9 cellular contexts compared by ENCODE assay signal in the genomic region with DNA sequence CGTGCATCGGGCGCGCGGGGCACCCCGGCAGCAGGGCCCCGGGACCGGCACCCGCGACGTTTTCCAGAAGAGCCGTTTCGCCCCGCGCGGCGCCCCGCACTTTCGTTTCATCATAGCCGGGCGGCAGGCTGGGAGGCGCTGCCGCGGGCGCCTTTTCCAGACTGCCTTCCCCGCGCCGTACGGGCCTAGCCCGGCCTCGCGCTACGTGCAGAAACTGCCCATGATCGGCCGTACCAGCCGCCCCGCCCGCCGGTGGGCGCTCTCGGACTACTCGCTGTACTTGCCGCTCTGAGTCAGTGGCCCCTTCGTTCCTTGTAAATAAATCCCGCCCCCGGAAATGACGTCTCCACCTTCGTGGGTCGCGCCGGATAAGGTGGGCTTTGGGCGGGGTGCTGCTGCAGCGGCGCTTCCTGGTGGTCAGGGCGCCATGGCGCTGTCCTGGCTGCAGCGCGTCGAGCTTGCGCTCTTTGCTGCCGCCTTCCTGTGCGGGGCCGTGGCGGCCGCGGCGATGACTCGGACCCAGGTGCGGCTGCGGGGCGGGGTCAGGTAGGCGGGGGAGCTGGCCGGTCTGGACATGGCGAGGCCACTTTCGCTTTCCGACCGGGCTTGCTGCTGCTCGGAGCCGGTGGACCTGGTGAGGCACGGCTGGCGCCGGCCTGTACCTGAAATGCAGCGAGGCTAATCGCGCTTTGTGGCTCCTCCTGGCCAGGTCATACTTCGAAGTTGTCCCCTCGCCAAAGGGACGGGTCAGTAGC. TPM values are rescaled to one million over a fixed set of nuclear protein-coding genes. Genes with fewer than 3 reads are reported as not detected.
A peak's percentile ranks its signal among the peaks of the same experiment; 100 is the strongest.
DNase-seq lines count a peak whose midpoint lies in the region; ATAC-seq, FAIRE-seq and TF ChIP-seq lines count a peak whose summit lies in the region.
"Had no signal": no experiment of that assay in that cellular context is flagged by ENCODE, and none has a peak within 500 bp of the region (broad histone marks: within the 10 kb centered on the region; RNA-seq: fewer than 3 reads in every experiment).

Gene TMEM179B, plus strand, starts transcription at position 398 of the 755 bp plus-strand sequence. Its CDS starts 30 bp downstream, at position 428.

- ATAC-seq in GM18909 (IDR thresholded peaks at IDR 0.05; ENCODE audit: poor library complexity, unreplicated experiment) = peak; percentile 65
- ATAC-seq in HG03175 (IDR thresholded peaks at IDR 0.05; ENCODE audit: unreplicated experiment) = peak; percentile 64

- H3K4me2 ChIP-seq in keratinocyte (ENCODE audit: control insufficient read depth, extremely low read depth, insufficient read depth, low read depth, low read length) = peak within 1 kb of the TSS; percentile 66

- peaks cover 29% of the 10 kb centered on the region for H3K4me1 ChIP-seq in keratinocyte (ENCODE audit: control insufficient read depth, extremely low read depth, insufficient read depth, low read length)

- H3K27ac ChIP-seq in keratinocyte (ENCODE audit: control insufficient read depth, insufficient read depth, low read length) = peak within 1 kb of the TSS; percentile 98

- dilution Hi-C loops in keratinocyte (cut with MboI; ENCODE audit: extremely low pct_ligation_motif_present, low sequenced_read_pairs) = no loop called here

- H3K36me3 ChIP-seq in keratinocyte (ENCODE audit: control insufficient read depth in 2 of 2, extremely low read depth in 1 of 2, insufficient read depth in 2 of 2, low read length in 2 of 2) = peaks cover 0 to 21% of the 10 kb centered on the region in 2 experiments

- H3K4me3 ChIP-seq in AG09309 (ENCODE audit: control insufficient read depth, low read depth, low read length) (peak within 1 kb of the TSS; percentile 80), keratinocyte (ENCODE audit: control insufficient read depth in 2 of 3, extremely low read depth in 1 of 3, insufficient read depth in 2 of 3, low read depth in 1 of 3, low read length in 3 of 3) (peak within 1 kb of the TSS; percentile 78 to 100 (median 99))

- TF ChIP-seq CTCF in AG09309 (IDR thresholded peaks at IDR 0.05; ENCODE audit: control insufficient read depth, insufficient read depth, low read depth, low read length, missing control alignments) (peak; percentile 74), keratinocyte (optimal IDR thresholded peaks at IDR 0.05 in 1 of 3, IDR thresholded peaks at IDR 0.05 in 1 of 3, conservative IDR thresholded peaks at IDR 0.05 in 1 of 3; ENCODE audit: extremely low read depth in 1 of 3, insufficient read depth in 2 of 3, low read length in 3 of 3) (peak; percentile 47 to 80 (median 71))

- peak; percentile 86 for DNase-seq in AG09309 (ENCODE audit: low read depth)
- peak; percentile 97 for DNase-seq in NCI-H345 (lab: John Stamatoyannopoulos, UW)
- DNase-seq in activated CD4-positive, CD25-positive, alpha-beta regulatory T cell (lab: John Stamatoyannopoulos, UW) = peak; percentile 95 to 98 (median 96)
- peak; percentile 95 for DNase-seq in central memory CD4-positive, alpha-beta T cell
- DNase-seq in keratinocyte (ENCODE audit: low read depth, low spot score) = peak; percentile 86
- peak; percentile 91 to 92 for DNase-seq in stimulated activated CD4-positive, alpha-beta T cell treated with anti-CD3 and anti-CD28 coated beads, Interleukin-15, amount 100 ng/mL, for 1 hour (ENCODE audit: low read depth in 1 of 2, low spot score in 1 of 2)

- H2AFZ ChIP-seq in keratinocyte (ENCODE audit: control insufficient read depth, low read length) = peak within 1 kb of the TSS; percentile 75

- no peaks in the 10 kb centered on the region for H3K27me3 ChIP-seq in keratinocyte (ENCODE audit: control insufficient read depth, extremely low read depth, insufficient read depth, low read length)

- H4K20me1 ChIP-seq in keratinocyte (ENCODE audit: control insufficient read depth, extremely low read depth, insufficient read depth, low read length) = no peaks in the 10 kb centered on the region

- no peaks in the 10 kb centered on the region for H3K9me1 ChIP-seq in keratinocyte (ENCODE audit: control insufficient read depth, extremely low read depth, insufficient read depth, low read length)

- H3K9me3 ChIP-seq in keratinocyte (ENCODE audit: control insufficient read depth, low read depth, low read length) = no peaks in the 10 kb centered on the region

- no peak for FAIRE-seq in keratinocyte (lab: Jason Lieb, UNC)
- FAIRE-seq: TTC549 had no signal

- H3K9ac ChIP-seq in keratinocyte (ENCODE audit: control insufficient read depth, extremely low read depth, insufficient read depth, low read length) = peak within 1 kb of the TSS; percentile 97

- H3K79me2 ChIP-seq in keratinocyte (ENCODE audit: control insufficient read depth, insufficient read depth, low read length) = peaks cover 38% of the 10 kb centered on the region

RNA-seq across cellular contexts. Expression of gene TMEM179B, which starts in this region (rescaled TPM):
- 35.4 to 76.4 TPM (median 38.6 TPM) in 3 replicates for polyA plus RNA-seq in keratinocyte
- 5.0 TPM for polyA plus RNA-seq in keratinocyte (2011; ENCODE audit: low read depth)
- polyA plus RNA-seq in keratinocyte (2011; cell fraction: cytosol; rRNA removed) = 60.1 and 62.0 TPM in 2 replicates
- 55.4 and 59.9 TPM in 2 replicates for polyA plus RNA-seq in keratinocyte (2011; cell fraction: nucleus; rRNA removed)
- polyA plus RNA-seq in keratinocyte (2012; ENCODE audit: low replicate concordance) = 48.7 and 52.8 TPM in 2 replicates
- 42.7 to 71.3 TPM (median 55.8 TPM) in 3 replicates for polyA minus RNA-seq in keratinocyte
- 92.9 TPM for polyA minus RNA-seq in keratinocyte (2011; cell fraction: cytosol; rRNA and poly(A)+ RNA removed)
- 22.5 and 24.1 TPM in 2 replicates for polyA minus RNA-seq in keratinocyte (2011; cell fraction: nucleus; rRNA and poly(A)+ RNA removed)

Comparison
In these comparisons a context has a peak if more than half of its experiments do, and no peak if none do; other contexts are left out.
1. Peak in every context shown above with its lines: DNase-seq, ATAC-seq, H3K4me3 ChIP-seq and H3K27ac ChIP-seq.